In genomic region chr10:48440771-48441170, GRCh38 we compare ENCODE assay signal across 35 cellular contexts.
"Had no signal": no experiment of that assay in that cellular context is flagged by ENCODE, and none has a peak within 500 bp of the region (broad histone marks: within the 10 kb centered on the region; RNA-seq: fewer than 3 reads in every experiment).

No MANE protein-coding gene starts in this region.

- H3K4me1 Mint-ChIP-seq: activated CD4-positive, alpha-beta memory T cell treated with anti-CD3 and anti-CD28 coated beads, Interleukin-2, amount 10 ng/mL, durations not matched to agents 7 days and 5 days; activated CD4-positive, alpha-beta T cell treated with anti-CD3 and anti-CD28 coated beads for 36 hours; activated CD8-positive, alpha-beta memory T cell treated with anti-CD3 and anti-CD28 coated beads, Interleukin-2, amount 10 ng/mL, durations not matched to agents 7 days and 5 days; activated naive CD8-positive, alpha-beta T cell treated with anti-CD3 and anti-CD28 coated beads for 36 hours; central memory CD8-positive, alpha-beta T cell had no signal

- H3K27ac ChIP-seq: brain microvascular endothelial cell, Peyer's patch, SJSA1 had no signal

- H3K4me3 ChIP-seq: Peyer's patch, SJSA1 had no signal

- H3K9me3 Mint-ChIP-seq: activated CD4-positive, alpha-beta memory T cell treated with anti-CD3 and anti-CD28 coated beads, Interleukin-2, amount 10 ng/mL, durations not matched to agents 7 days and 5 days; activated naive CD8-positive, alpha-beta T cell treated with anti-CD3 and anti-CD28 coated beads for 36 hours; activated T-cell treated with anti-CD3 and anti-CD28 coated beads, Interleukin-2, amount 50 U/mL, for 72 hours; activated T-helper 17 cell treated with anti-CD3 and anti-CD28 coated beads, Interleukin-2, amount 50 U/mL, for 72 hours; central memory CD8-positive, alpha-beta T cell; T-helper 1 cell treated with Interleukin-12 subunit alpha and Interleukin-12 subunit beta and Interleukin-4 antibody, amounts not matched to agents 30 μg/mL and 1 μg/mL, for 36 hours; T-helper 2 cell treated with Interferon-gamma antibody and Interleukin-4, amounts not matched to agents 5 μg/mL and 100 μg/mL, for 36 hours; WTC11 had no signal

- ATAC-seq: activated CD4-positive, alpha-beta T cell treated with anti-CD3 and anti-CD28 coated beads for 36 hours; activated CD4-positive, CD25-positive, alpha-beta regulatory T cell treated with anti-CD3 and anti-CD28 coated beads, Interleukin-2, amount 50 U/mL, for 24 hours; activated CD8-positive, alpha-beta memory T cell treated with anti-CD3 and anti-CD28 coated beads, Interleukin-2, amount 10 ng/mL, durations not matched to agents 7 days and 5 days; activated T-cell treated with anti-CD3 and anti-CD28 coated beads, Interleukin-2, amount 50 U/mL, for 72 hours; activated T-helper 17 cell treated with anti-CD3 and anti-CD28 coated beads, Interleukin-2, amount 50 U/mL, for 72 hours; PC-3; WTC11 had no signal

- H3K27me3 ChIP-seq: brain microvascular endothelial cell, Peyer's patch, SJSA1 had no signal

- H3K27me3 Mint-ChIP-seq: activated CD4-positive, alpha-beta memory T cell treated with anti-CD3 and anti-CD28 coated beads, Interleukin-2, amount 10 ng/mL, durations not matched to agents 7 days and 5 days; activated CD4-positive, alpha-beta T cell treated with anti-CD3 and anti-CD28 coated beads for 36 hours; activated naive CD8-positive, alpha-beta T cell treated with anti-CD3 and anti-CD28 coated beads for 36 hours; activated T-helper 17 cell treated with anti-CD3 and anti-CD28 coated beads, Interleukin-2, amount 50 U/mL, for 72 hours; central memory CD8-positive, alpha-beta T cell had no signal

- H3K9ac ChIP-seq: SK-N-SH had no signal

- H3K4me2 ChIP-seq: SK-N-SH had no signal

- H3K27ac Mint-ChIP-seq: activated CD4-positive, alpha-beta memory T cell treated with anti-CD3 and anti-CD28 coated beads, Interleukin-2, amount 10 ng/mL, durations not matched to agents 7 days and 5 days; activated CD4-positive, alpha-beta T cell treated with anti-CD3 and anti-CD28 coated beads for 36 hours; activated CD8-positive, alpha-beta memory T cell treated with anti-CD3 and anti-CD28 coated beads, Interleukin-2, amount 10 ng/mL, durations not matched to agents 7 days and 5 days; activated naive CD8-positive, alpha-beta T cell treated with anti-CD3 and anti-CD28 coated beads for 36 hours; activated T-cell treated with anti-CD3 and anti-CD28 coated beads, Interleukin-2, amount 50 U/mL, for 72 hours; activated T-helper 17 cell treated with anti-CD3 and anti-CD28 coated beads, Interleukin-2, amount 50 U/mL, for 72 hours; T-helper 1 cell treated with Interleukin-12 subunit alpha and Interleukin-12 subunit beta and Interleukin-4 antibody, amounts not matched to agents 30 μg/mL and 1 μg/mL, for 36 hours; T-helper 2 cell treated with Interferon-gamma antibody and Interleukin-4, amounts not matched to agents 5 μg/mL and 100 μg/mL, for 36 hours; WTC11 had no signal

- H3K36me3 Mint-ChIP-seq: activated CD8-positive, alpha-beta memory T cell treated with anti-CD3 and anti-CD28 coated beads, Interleukin-2, amount 10 ng/mL, durations not matched to agents 7 days and 5 days; WTC11 had no signal

- H3K9me3 ChIP-seq: Peyer's patch, SJSA1, SK-N-SH had no signal

- DNase-seq: activated CD4-positive, alpha-beta memory T cell treated with anti-CD3 and anti-CD28 coated beads, Interleukin-2, amount 10 ng/mL, durations not matched to agents 7 days and 5 days; activated CD4-positive, alpha-beta T cell treated with anti-CD3 and anti-CD28 coated beads for 36 hours; activated CD8-positive, alpha-beta memory T cell treated with anti-CD3 and anti-CD28 coated beads for 24 hours; activated CD8-positive, alpha-beta memory T cell treated with anti-CD3 and anti-CD28 coated beads, Interleukin-2, amount 10 ng/mL, durations not matched to agents 7 days and 5 days; activated CD8-positive, alpha-beta memory T cell treated with anti-CD3 and anti-CD28 coated beads, Interleukin-2, amount 50 U/mL, for 48 hours; activated effector memory CD4-positive, alpha-beta T cell treated with anti-CD3 and anti-CD28 coated beads, Interleukin-2, amount 50 U/mL, for 16 hours; activated naive CD4-positive, alpha-beta T cell; activated naive CD4-positive, alpha-beta T cell treated with anti-CD3 and anti-CD28 coated beads, Interleukin-2, amount 50 U/mL, for 16 hours; activated naive CD8-positive, alpha-beta T cell treated with anti-CD3 and anti-CD28 coated beads for 36 hours; activated T-cell treated with anti-CD3 and anti-CD28 coated beads, Interleukin-2, amount 50 U/mL, for 72 hours; amniotic stem cell; aorta; brain microvascular endothelial cell; Karpas-422; KBM-7; NCI-H1105; NCI-H1417 treated with DMSO at 0.1 percent for 48 hours; NCI-H1694; NCI-H1930; NCI-H2081 treated with DMSO at 0.1 percent for 48 hours; NCI-H226; NCI-H524 treated with DMSO at 0.1 percent for 48 hours; NK-92 treated with Interleukin-12 subunit alpha and Interleukin-12 subunit beta, amount 100 ng/mL, for 24 hours; PC-3; Peyer's patch; RPMI8226; SHP77 treated with DMSO at 0.1 percent for 48 hours; SK-N-SH had no signal

- H3K4me3 Mint-ChIP-seq: activated CD4-positive, alpha-beta memory T cell treated with anti-CD3 and anti-CD28 coated beads, Interleukin-2, amount 10 ng/mL, durations not matched to agents 7 days and 5 days; activated CD4-positive, alpha-beta T cell treated with anti-CD3 and anti-CD28 coated beads for 36 hours; activated CD8-positive, alpha-beta memory T cell treated with anti-CD3 and anti-CD28 coated beads, Interleukin-2, amount 10 ng/mL, durations not matched to agents 7 days and 5 days; activated naive CD8-positive, alpha-beta T cell treated with anti-CD3 and anti-CD28 coated beads for 36 hours; activated T-cell treated with anti-CD3 and anti-CD28 coated beads, Interleukin-2, amount 50 U/mL, for 72 hours; activated T-helper 17 cell treated with anti-CD3 and anti-CD28 coated beads, Interleukin-2, amount 50 U/mL, for 72 hours; central memory CD8-positive, alpha-beta T cell; T-helper 1 cell treated with Interleukin-12 subunit alpha and Interleukin-12 subunit beta and Interleukin-4 antibody, amounts not matched to agents 30 μg/mL and 1 μg/mL, for 36 hours; T-helper 2 cell treated with Interferon-gamma antibody and Interleukin-4, amounts not matched to agents 5 μg/mL and 100 μg/mL, for 36 hours; WTC11 had no signal
